Comparison of ENCODE assay signal across 1 cellular context in the genomic region with DNA sequence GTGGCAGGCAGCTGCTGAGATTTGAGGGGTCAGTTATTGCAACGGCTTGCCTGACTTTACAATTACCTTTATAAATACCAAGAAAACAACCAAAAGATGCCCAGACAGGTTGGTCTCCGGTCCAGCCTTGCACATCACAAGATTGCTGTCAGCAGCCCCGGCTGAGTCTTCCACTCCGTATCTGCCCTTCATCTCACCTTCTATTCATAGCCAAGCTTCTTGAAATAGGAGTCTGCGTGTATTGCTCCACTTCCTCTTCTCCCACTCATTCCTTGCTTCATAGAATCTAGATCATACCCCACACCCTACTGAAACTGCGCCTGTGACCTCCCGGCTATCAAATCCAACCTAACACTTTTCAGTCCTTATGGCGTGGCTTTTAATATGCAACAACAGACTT.
A peak's percentile ranks its signal among the peaks of the same experiment; 100 is the strongest.
TF ChIP-seq lines count a peak whose summit lies in the region.

No MANE protein-coding gene starts in this region.

TF ChIP-seq in K562, 482 proteins besides CTCF, POLR2A, EP300 and RAD21 (continued from another document):
- TF ChIP-seq RCOR1 (IDR thresholded peaks at IDR 0.05; ENCODE audit: borderline replicate concordance in 1 of 2, low read depth in 2 of 2, low read length in 2 of 2) (peak in 1 of 2 experiments; percentile 38; a peak in 1 of 4 replicates), EGR1 (conservative IDR thresholded peaks at IDR 0.05) (0 out of 2 replicates have a peak, but pooled peaks have one; percentile 30), MEF2D (tag; conservative IDR thresholded peaks at IDR 0.05; ENCODE audit: low read depth) (peak; percentile 96), PYGO2 (tag; IDR thresholded peaks at IDR 0.05) (no peak), MTA1 (IDR thresholded peaks at IDR 0.05; ENCODE audit: borderline replicate concordance) (no peak), CREBBP (IDR thresholded peaks at IDR 0.05; ENCODE audit: low read depth, low read length) (no peak), CEBPB (tag; IDR thresholded peaks at IDR 0.05) (peak; percentile 50), SIN3A (IDR thresholded peaks at IDR 0.05; ENCODE audit: borderline replicate concordance in 2 of 2, control insufficient read depth in 1 of 2, low read depth in 2 of 2, low read length in 2 of 2) (no peak), ZNF436 (CRISPR knock-in tag; IDR thresholded peaks at IDR 0.05) (no peak), ZNF551 (CRISPR knock-in tag; IDR thresholded peaks at IDR 0.05) (no peak), ERF (CRISPR knock-in tag; IDR thresholded peaks at IDR 0.05) (no peak), SRSF3 (IDR thresholded peaks at IDR 0.05; ENCODE audit: insufficient read depth, low read length) (no peak), GABPA (tag; conservative IDR thresholded peaks at IDR 0.05; ENCODE audit: low read depth) (0 out of 2 replicates have a peak, but pooled peaks have one; percentile 23), BHLHE40 (IDR thresholded peaks at IDR 0.05; ENCODE audit: low read length) (no peak), SPI1 (IDR thresholded peaks at IDR 0.05; ENCODE audit: borderline replicate concordance, low read depth, low read length) (peak; percentile 88), SMARCE1 (IDR thresholded peaks at IDR 0.05) (peak; percentile 37; the same call in 1 of the 2 replicates)
- TF ChIP-seq, protein P1, sequence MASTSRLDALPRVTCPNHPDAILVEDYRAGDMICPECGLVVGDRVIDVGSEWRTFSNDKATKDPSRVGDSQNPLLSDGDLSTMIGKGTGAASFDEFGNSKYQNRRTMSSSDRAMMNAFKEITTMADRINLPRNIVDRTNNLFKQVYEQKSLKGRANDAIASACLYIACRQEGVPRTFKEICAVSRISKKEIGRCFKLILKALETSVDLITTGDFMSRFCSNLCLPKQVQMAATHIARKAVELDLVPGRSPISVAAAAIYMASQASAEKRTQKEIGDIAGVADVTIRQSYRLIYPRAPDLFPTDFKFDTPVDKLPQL (IDR thresholded peaks at IDR 0.05; ENCODE audit: extremely low read depth, insufficient read length) = no peak
- TF ChIP-seq, protein P2, sequence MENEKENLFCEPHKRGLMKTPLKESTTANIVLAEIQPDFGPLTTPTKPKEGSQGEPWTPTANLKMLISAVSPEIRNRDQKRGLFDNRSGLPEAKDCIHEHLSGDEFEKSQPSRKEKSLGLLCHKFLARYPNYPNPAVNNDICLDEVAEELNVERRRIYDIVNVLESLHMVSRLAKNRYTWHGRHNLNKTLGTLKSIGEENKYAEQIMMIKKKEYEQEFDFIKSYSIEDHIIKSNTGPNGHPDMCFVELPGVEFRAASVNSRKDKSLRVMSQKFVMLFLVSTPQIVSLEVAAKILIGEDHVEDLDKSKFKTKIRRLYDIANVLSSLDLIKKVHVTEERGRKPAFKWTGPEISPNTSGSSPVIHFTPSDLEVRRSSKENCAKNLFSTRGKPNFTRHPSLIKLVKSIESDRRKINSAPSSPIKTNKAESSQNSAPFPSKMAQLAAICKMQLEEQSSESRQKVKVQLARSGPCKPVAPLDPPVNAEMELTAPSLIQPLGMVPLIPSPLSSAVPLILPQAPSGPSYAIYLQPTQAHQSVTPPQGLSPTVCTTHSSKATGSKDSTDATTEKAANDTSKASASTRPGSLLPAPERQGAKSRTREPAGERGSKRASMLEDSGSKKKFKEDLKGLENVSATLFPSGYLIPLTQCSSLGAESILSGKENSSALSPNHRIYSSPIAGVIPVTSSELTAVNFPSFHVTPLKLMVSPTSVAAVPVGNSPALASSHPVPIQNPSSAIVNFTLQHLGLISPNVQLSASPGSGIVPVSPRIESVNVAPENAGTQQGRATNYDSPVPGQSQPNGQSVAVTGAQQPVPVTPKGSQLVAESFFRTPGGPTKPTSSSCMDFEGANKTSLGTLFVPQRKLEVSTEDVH (IDR thresholded peaks at IDR 0.05; ENCODE audit: low read depth, partially characterized antibody) = no peak
- TF ChIP-seq, protein P3, sequence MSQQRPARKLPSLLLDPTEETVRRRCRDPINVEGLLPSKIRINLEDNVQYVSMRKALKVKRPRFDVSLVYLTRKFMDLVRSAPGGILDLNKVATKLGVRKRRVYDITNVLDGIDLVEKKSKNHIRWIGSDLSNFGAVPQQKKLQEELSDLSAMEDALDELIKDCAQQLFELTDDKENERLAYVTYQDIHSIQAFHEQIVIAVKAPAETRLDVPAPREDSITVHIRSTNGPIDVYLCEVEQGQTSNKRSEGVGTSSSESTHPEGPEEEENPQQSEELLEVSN (IDR thresholded peaks at IDR 0.05; ENCODE audit: borderline replicate concordance in 1 of 2, extremely low read depth in 1 of 2, insufficient read depth in 1 of 2, insufficient read length in 1 of 2, low read depth in 1 of 2, low read length in 1 of 2, poor library complexity in 1 of 2, severe bottlenecking in 1 of 2) = no peak
TF ChIP-seq in K562: peak in this region for 13.
